2 cellular contexts compared by ENCODE assay signal in genomic region chr2:47262657-47263056, GRCh38.
TF ChIP-seq lines count a peak whose summit lies in the region.

No MANE protein-coding gene starts in this region.

TF ChIP-seq in HepG2, 621 proteins besides CTCF, POLR2A, EP300 and RAD21 (continued from another document):
- TF ChIP-seq ARID4A (CRISPR knock-in tag; IDR thresholded peaks at IDR 0.05; ENCODE audit: borderline replicate concordance) (0 out of 2 replicates have a peak, but pooled peaks have one; percentile 15), ZNF224 (CRISPR knock-in tag; IDR thresholded peaks at IDR 0.05) (no peak), ELF3 (CRISPR knock-in tag; IDR thresholded peaks at IDR 0.05) (no peak)

TF ChIP-seq in K562, 482 proteins besides CTCF, POLR2A, EP300 and RAD21 (continued from another document):
- TF ChIP-seq, protein P1, sequence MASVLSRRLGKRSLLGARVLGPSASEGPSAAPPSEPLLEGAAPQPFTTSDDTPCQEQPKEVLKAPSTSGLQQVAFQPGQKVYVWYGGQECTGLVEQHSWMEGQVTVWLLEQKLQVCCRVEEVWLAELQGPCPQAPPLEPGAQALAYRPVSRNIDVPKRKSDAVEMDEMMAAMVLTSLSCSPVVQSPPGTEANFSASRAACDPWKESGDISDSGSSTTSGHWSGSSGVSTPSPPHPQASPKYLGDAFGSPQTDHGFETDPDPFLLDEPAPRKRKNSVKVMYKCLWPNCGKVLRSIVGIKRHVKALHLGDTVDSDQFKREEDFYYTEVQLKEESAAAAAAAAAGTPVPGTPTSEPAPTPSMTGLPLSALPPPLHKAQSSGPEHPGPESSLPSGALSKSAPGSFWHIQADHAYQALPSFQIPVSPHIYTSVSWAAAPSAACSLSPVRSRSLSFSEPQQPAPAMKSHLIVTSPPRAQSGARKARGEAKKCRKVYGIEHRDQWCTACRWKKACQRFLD (CRISPR knock-in tag; IDR thresholded peaks at IDR 0.05): no peak
- no peak for TF ChIP-seq FOXP4 (CRISPR knock-in tag; IDR thresholded peaks at IDR 0.05; ENCODE audit: borderline replicate concordance)
TF ChIP-seq in K562: peak in this region for 0.
